8 cellular contexts compared by ENCODE assay signal in the genomic region with DNA sequence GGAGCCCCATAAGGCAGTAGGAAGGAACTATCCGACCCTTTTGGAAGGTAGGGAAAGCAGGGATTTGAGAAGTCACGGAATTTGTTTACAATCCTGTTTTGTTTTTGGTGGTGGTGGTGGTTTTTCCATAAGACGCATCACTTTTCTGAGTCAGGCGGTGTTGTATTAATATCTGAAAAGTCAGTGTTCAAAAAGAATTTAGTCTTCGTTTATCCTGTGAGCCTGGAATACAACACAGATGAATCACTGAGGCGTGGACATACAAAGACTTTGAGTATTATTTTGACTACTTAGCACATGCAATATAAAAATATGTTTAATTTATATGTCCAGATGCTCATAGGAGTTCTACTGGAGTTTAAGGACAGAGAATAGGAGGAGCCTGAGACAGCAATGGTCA. TPM values are rescaled to one million over a fixed set of nuclear protein-coding genes. Genes with fewer than 3 reads are reported as not detected.
DNase-seq lines count a peak whose midpoint lies in the region; ATAC-seq, FAIRE-seq and TF ChIP-seq lines count a peak whose summit lies in the region.

No MANE protein-coding gene starts in this region.

- H3K9me3 Mint-ChIP-seq in activated CD4-positive, alpha-beta T cell treated with anti-CD3 and anti-CD28 coated beads for 36 hours (ENCODE audit: low read depth): peaks cover 34% of the 10 kb centered on the region
- peaks cover 18% of the 10 kb centered on the region for H3K9me3 Mint-ChIP-seq in activated naive CD8-positive, alpha-beta T cell (ENCODE audit: low read depth)
- peaks cover 0 to 22% (median 16%) of the 10 kb centered on the region in 6 donors for H3K9me3 Mint-ChIP-seq in immature natural killer cell

- no peak overlapping the region for H3K27ac ChIP-seq in suprapubic skin
- no peak overlapping the region for H3K27ac ChIP-seq in small intestine (ENCODE audit: low read depth in 1 of 2, low read length in 1 of 2)

- H3K9me3 ChIP-seq in suprapubic skin: peaks cover 28% of the 10 kb centered on the region
- no peaks in the 10 kb centered on the region for H3K9me3 ChIP-seq in small intestine (ENCODE audit: control insufficient read depth, low read depth)

- no peak for FAIRE-seq in small intestine (lab: Jason Lieb, UNC)

- CTCF ChIA-PET in activated CD4-positive, alpha-beta T cell treated with anti-CD3 and anti-CD28 coated beads for 36 hours (lab: Charles Lee): no interaction called here

- no peak for TF ChIP-seq EP300 in suprapubic skin (IDR thresholded peaks at IDR 0.05)

- H3K27ac Mint-ChIP-seq in activated CD4-positive, alpha-beta T cell treated with anti-CD3 and anti-CD28 coated beads for 36 hours: peak overlapping the region; percentile 34
- no peak overlapping the region for H3K27ac Mint-ChIP-seq in activated naive CD8-positive, alpha-beta T cell
- H3K27ac Mint-ChIP-seq in immature natural killer cell: peak overlapping the region; percentile 41 to 89 (median 64)

- no peak for DNase-seq in activated CD4-positive, alpha-beta T cell treated with anti-CD3 and anti-CD28 coated beads for 36 hours
- no peak for DNase-seq in activated CD4-positive, alpha-beta T cell treated with anti-CD3 and anti-CD28 coated beads, Interleukin-2, amount 50 U/mL, for 4 hours
- no peak for DNase-seq in immature natural killer cell
- no peak for DNase-seq in suprapubic skin (ENCODE audit: low spot score in 2 of 2)
- no peak for DNase-seq in SK-N-DZ (ENCODE audit: low spot score)
- no peak for DNase-seq in small intestine

- WGBS in suprapubic skin: 64% methylated on average over 6 of the region's 6 CpGs
- 67 to 78% (median 75%) methylated on average over 6 of the region's 6 CpGs for WGBS in small intestine, 3 donors

- peaks cover 47% of the 10 kb centered on the region for H3K36me3 Mint-ChIP-seq in activated CD4-positive, alpha-beta T cell treated with anti-CD3 and anti-CD28 coated beads for 36 hours (ENCODE audit: low read depth)
- peaks cover 42% of the 10 kb centered on the region for H3K36me3 Mint-ChIP-seq in activated naive CD8-positive, alpha-beta T cell
- H3K36me3 Mint-ChIP-seq in immature natural killer cell: peaks cover 35 to 49% (median 36%) of the 10 kb centered on the region in 3 donors

- no peak for ATAC-seq in activated CD4-positive, alpha-beta T cell treated with anti-CD3 and anti-CD28 coated beads for 36 hours
- no peak for ATAC-seq in HG03432 (IDR thresholded peaks at IDR 0.05; ENCODE audit: unreplicated experiment)

- no peaks in the 10 kb centered on the region for H3K27me3 ChIP-seq in suprapubic skin
- no peaks in the 10 kb centered on the region for H3K27me3 ChIP-seq in small intestine (ENCODE audit: control insufficient read depth in 2 of 2, insufficient read depth in 2 of 2, low read length in 2 of 2)

- intact Hi-C loops in activated CD4-positive, alpha-beta T cell treated with anti-CD3 and anti-CD28 coated beads for 36 hours (cut with DNase I, micrococcal nuclease): no loop called here

- H3K4me1 ChIP-seq in suprapubic skin (peaks cover 19% of the 10 kb centered on the region), small intestine (ENCODE audit: control insufficient read depth in 2 of 2, insufficient read depth in 1 of 2, low read depth in 1 of 2, low read length in 1 of 2) (peaks cover 0 to 4% of the 10 kb centered on the region in 2 donors)

- H3K36me3 ChIP-seq in suprapubic skin: peaks cover 32% of the 10 kb centered on the region
- H3K36me3 ChIP-seq in small intestine (ENCODE audit: control insufficient read depth in 2 of 2, insufficient read depth in 2 of 2, low read length in 2 of 2): peaks cover 7 to 8% of the 10 kb centered on the region in 2 donors

- no peaks in the 10 kb centered on the region for H3K27me3 Mint-ChIP-seq in activated CD4-positive, alpha-beta T cell treated with anti-CD3 and anti-CD28 coated beads for 36 hours
- H3K27me3 Mint-ChIP-seq in activated naive CD8-positive, alpha-beta T cell: no peaks in the 10 kb centered on the region
- peaks cover 0 to 4% (median 0%) of the 10 kb centered on the region in 3 donors for H3K27me3 Mint-ChIP-seq in immature natural killer cell (ENCODE audit: low read depth in 3 of 3)

- TF ChIP-seq CTCF in suprapubic skin (IDR thresholded peaks at IDR 0.05): no peak

- peak overlapping the region; percentile 87 for H3K4me3 Mint-ChIP-seq in activated CD4-positive, alpha-beta T cell treated with anti-CD3 and anti-CD28 coated beads for 36 hours
- peak overlapping the region; percentile 92 for H3K4me3 Mint-ChIP-seq in activated naive CD8-positive, alpha-beta T cell
- peak overlapping the region; percentile 89 to 95 (median 93) for H3K4me3 Mint-ChIP-seq in immature natural killer cell

- POLR2A ChIA-PET in activated CD4-positive, alpha-beta T cell treated with anti-CD3 and anti-CD28 coated beads for 36 hours (lab: Charles Lee): no interaction called here

- peaks cover 17% of the 10 kb centered on the region for H3K4me1 Mint-ChIP-seq in activated CD4-positive, alpha-beta T cell treated with anti-CD3 and anti-CD28 coated beads for 36 hours
- peaks cover 19% of the 10 kb centered on the region for H3K4me1 Mint-ChIP-seq in activated naive CD8-positive, alpha-beta T cell (ENCODE audit: low read depth)
- peaks cover 17 to 24% of the 10 kb centered on the region in 2 donors for H3K4me1 Mint-ChIP-seq in immature natural killer cell

- TF ChIP-seq POLR2A in suprapubic skin (IDR thresholded peaks at IDR 0.05): no peak

- H3K4me3 ChIP-seq in suprapubic skin: peak overlapping the region; percentile 82
- H3K4me3 ChIP-seq in small intestine (ENCODE audit: low read depth in 1 of 2, low read length in 2 of 2): peak overlapping the region in 1 of 2 donors; percentile 67

RNA-seq across cellular contexts. Expression of gene ZNF892, which starts 0.8 kb away (rescaled TPM):
- total RNA-seq in activated CD4-positive, alpha-beta T cell treated with anti-CD3 and anti-CD28 coated beads for 36 hours: 1 to 10 TPM; 3.2 to 3.8 TPM
- 1 to 10 TPM in 1 of 3 donors, under 1 TPM in 1, not detected in 1; 0.68 to 1.9 TPM for polyA plus RNA-seq in immature natural killer cell
- total RNA-seq in suprapubic skin: 1 to 10 TPM; 1.6 to 3.2 (median 2.6) TPM
- 2.8 and 4.3 TPM in 2 replicates for polyA plus RNA-seq in SK-N-DZ (2014; cell fraction: cytosol; rRNA removed)
- 2.5 and 7.2 TPM in 2 replicates for polyA plus RNA-seq in SK-N-DZ (2014; cell fraction: nucleus; rRNA removed)
- polyA plus RNA-seq in small intestine: under 1 TPM in 1 of 3 donors, not detected in 2; 0.66 TPM

RNA-seq across cellular contexts. Expression of gene ZNF2, which starts 42.5 kb away (rescaled TPM):
- 1 to 10 TPM; 4.3 to 5.1 TPM for total RNA-seq in activated CD4-positive, alpha-beta T cell treated with anti-CD3 and anti-CD28 coated beads for 36 hours
- polyA plus RNA-seq in immature natural killer cell (1 to 10 TPM in 2 of 3 donors, not detected in 1; 1.2 to 3.8 TPM), small intestine (1 to 10 TPM; 1.1 to 1.6 (median 1.6) TPM)
- total RNA-seq in suprapubic skin: 1 to 10 TPM; 1.4 to 4.8 (median 2.6) TPM
- polyA plus RNA-seq in SK-N-DZ (2014; cell fraction: cytosol; rRNA removed): 4.4 and 6.3 TPM in 2 replicates
- polyA plus RNA-seq in SK-N-DZ (2014; cell fraction: nucleus; rRNA removed): 2.6 and 4.6 TPM in 2 replicates

RNA-seq across cellular contexts. Expression of gene ZNF514, which starts 48.5 kb away (rescaled TPM):
- 1 to 10 TPM; 7.0 to 8.8 TPM for total RNA-seq in activated CD4-positive, alpha-beta T cell treated with anti-CD3 and anti-CD28 coated beads for 36 hours
- polyA plus RNA-seq in immature natural killer cell: 1 to 10 TPM; 2.5 to 8.4 (median 5.1) TPM
- 10 to 100 TPM in 3 of 4 donors, 1 to 10 TPM in 1; 9.1 to 33.3 (median 23.1) TPM for total RNA-seq in suprapubic skin
- 11.9 and 14.3 TPM in 2 replicates for polyA plus RNA-seq in SK-N-DZ (2014; cell fraction: cytosol; rRNA removed)
- polyA plus RNA-seq in SK-N-DZ (2014; cell fraction: nucleus; rRNA removed): 31.8 and 52.6 TPM in 2 replicates
- polyA plus RNA-seq in small intestine: 1 to 10 TPM; 3.8 to 8.5 (median 6.1) TPM
